1 cellular context compared by ENCODE assay signal in the genomic region with DNA sequence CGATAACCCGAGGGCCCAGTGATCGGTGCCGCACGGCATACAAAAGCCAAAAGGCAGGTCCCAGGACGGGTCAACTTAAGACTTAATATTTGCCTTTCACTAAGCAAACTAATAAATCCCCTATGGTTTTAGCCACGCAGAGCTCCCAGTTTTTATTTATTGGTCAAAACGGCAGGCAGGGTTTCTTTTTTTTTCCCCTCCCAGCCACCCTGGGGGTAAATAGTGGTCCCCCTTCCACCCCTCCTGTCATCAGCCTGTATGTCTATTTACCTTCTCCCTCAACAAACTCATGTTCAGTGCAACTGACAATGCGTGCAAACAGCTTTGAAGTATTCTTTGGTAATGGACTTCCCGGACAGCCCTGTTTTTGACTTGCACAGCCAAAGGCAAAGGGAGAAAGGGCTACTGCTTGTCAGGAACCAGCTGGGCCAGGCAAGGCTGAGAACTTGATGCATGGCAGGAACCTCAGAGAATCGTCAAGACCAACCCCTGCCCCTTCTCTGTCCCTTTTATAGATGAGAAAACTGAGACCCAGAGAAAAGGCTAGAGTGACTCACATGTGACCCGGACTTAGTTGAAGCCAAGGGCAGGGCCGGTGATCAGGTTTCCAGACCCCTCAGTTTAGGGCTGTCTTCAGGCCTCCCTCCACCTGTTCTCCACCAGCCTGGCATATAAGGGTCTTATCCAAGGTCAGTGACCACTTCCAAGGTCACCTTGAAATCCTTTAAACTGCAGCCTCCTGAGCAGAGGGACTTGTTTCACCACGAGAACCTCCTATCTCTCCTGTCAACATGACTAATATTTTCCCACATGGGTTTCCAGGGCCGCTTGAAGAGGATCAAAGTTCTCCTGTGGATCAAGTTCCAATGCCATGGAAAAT.
TF ChIP-seq lines count a peak whose summit lies in the region.

No MANE protein-coding gene starts in this region.

TF ChIP-seq in HepG2, 621 proteins besides CTCF, POLR2A, EP300 and RAD21 (continued from another document and continues in another):
- no peak for TF ChIP-seq ZNF451 (CRISPR knock-in tag; IDR thresholded peaks at IDR 0.05)
- TF ChIP-seq, protein P1, sequence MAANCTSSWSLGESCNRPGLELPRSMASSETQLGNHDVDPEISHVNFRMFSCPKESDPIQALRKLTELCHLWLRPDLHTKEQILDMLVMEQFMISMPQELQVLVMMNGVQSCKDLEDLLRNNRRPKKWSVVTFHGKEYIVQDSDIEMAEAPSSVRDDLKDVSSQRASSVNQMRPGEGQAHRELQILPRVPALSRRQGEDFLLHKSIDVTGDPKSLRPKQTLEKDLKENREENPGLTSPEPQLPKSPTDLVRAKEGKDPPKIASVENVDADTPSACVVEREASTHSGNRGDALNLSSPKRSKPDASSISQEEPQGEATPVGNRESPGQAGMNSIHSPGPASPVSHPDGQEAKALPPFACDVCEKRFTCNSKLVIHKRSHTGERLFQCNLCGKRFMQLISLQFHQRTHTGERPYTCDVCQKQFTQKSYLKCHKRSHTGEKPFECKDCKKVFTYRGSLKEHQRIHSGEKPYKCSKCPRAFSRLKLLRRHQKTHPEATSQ (CRISPR knock-in tag; IDR thresholded peaks at IDR 0.05; ENCODE audit: borderline replicate concordance), result no peak
- TF ChIP-seq MED13 (CRISPR knock-in tag; IDR thresholded peaks at IDR 0.05), result peak; percentile 98
- TF ChIP-seq, protein P2, sequence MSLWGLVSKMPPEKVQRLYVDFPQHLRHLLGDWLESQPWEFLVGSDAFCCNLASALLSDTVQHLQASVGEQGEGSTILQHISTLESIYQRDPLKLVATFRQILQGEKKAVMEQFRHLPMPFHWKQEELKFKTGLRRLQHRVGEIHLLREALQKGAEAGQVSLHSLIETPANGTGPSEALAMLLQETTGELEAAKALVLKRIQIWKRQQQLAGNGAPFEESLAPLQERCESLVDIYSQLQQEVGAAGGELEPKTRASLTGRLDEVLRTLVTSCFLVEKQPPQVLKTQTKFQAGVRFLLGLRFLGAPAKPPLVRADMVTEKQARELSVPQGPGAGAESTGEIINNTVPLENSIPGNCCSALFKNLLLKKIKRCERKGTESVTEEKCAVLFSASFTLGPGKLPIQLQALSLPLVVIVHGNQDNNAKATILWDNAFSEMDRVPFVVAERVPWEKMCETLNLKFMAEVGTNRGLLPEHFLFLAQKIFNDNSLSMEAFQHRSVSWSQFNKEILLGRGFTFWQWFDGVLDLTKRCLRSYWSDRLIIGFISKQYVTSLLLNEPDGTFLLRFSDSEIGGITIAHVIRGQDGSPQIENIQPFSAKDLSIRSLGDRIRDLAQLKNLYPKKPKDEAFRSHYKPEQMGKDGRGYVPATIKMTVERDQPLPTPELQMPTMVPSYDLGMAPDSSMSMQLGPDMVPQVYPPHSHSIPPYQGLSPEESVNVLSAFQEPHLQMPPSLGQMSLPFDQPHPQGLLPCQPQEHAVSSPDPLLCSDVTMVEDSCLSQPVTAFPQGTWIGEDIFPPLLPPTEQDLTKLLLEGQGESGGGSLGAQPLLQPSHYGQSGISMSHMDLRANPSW (CRISPR knock-in tag; IDR thresholded peaks at IDR 0.05; ENCODE audit: borderline replicate concordance), result no peak; the same call in 1 of the 2 replicates
- TF ChIP-seq RNF2 (conservative IDR thresholded peaks at IDR 0.05; ENCODE audit: low read depth), result peak; percentile 68; the same call in 1 of the 2 replicates
- TF ChIP-seq, protein P3, sequence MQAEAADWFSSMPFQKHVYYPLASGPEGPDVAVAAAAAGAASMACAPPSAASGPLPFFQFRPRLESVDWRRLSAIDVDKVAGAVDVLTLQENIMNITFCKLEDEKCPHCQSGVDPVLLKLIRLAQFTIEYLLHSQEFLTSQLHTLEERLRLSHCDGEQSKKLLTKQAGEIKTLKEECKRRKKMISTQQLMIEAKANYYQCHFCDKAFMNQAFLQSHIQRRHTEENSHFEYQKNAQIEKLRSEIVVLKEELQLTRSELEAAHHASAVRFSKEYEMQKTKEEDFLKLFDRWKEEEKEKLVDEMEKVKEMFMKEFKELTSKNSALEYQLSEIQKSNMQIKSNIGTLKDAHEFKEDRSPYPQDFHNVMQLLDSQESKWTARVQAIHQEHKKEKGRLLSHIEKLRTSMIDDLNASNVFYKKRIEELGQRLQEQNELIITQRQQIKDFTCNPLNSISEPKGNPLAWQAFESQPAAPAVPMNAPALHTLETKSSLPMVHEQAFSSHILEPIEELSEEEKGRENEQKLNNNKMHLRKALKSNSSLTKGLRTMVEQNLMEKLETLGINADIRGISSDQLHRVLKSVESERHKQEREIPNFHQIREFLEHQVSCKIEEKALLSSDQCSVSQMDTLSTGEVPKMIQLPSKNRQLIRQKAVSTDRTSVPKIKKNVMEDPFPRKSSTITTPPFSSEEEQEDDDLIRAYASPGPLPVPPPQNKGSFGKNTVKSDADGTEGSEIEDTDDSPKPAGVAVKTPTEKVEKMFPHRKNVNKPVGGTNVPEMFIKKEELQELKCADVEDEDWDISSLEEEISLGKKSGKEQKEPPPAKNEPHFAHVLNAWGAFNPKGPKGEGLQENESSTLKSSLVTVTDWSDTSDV (CRISPR knock-in tag; IDR thresholded peaks at IDR 0.05), result no peak
- TF ChIP-seq, protein P4, sequence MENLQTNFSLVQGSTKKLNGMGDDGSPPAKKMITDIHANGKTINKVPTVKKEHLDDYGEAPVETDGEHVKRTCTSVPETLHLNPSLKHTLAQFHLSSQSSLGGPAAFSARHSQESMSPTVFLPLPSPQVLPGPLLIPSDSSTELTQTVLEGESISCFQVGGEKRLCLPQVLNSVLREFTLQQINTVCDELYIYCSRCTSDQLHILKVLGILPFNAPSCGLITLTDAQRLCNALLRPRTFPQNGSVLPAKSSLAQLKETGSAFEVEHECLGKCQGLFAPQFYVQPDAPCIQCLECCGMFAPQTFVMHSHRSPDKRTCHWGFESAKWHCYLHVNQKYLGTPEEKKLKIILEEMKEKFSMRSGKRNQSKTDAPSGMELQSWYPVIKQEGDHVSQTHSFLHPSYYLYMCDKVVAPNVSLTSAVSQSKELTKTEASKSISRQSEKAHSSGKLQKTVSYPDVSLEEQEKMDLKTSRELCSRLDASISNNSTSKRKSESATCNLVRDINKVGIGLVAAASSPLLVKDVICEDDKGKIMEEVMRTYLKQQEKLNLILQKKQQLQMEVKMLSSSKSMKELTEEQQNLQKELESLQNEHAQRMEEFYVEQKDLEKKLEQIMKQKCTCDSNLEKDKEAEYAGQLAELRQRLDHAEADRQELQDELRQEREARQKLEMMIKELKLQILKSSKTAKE (CRISPR knock-in tag; IDR thresholded peaks at IDR 0.05; ENCODE audit: borderline replicate concordance), result peak; percentile 97
- no peak for TF ChIP-seq ZFP41 (CRISPR knock-in tag; IDR thresholded peaks at IDR 0.05; ENCODE audit: borderline replicate concordance)
- no peak for TF ChIP-seq ZNF713 (CRISPR knock-in tag; IDR thresholded peaks at IDR 0.05)
- TF ChIP-seq, protein P5, sequence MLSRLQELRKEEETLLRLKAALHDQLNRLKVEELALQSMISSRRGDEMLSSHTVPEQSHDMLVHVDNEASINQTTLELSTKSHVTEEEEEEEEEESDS (CRISPR knock-in tag; IDR thresholded peaks at IDR 0.05; ENCODE audit: borderline replicate concordance), result 0 out of 2 replicates have a peak, but pooled peaks have one; percentile 17
- TF ChIP-seq, protein P6, sequence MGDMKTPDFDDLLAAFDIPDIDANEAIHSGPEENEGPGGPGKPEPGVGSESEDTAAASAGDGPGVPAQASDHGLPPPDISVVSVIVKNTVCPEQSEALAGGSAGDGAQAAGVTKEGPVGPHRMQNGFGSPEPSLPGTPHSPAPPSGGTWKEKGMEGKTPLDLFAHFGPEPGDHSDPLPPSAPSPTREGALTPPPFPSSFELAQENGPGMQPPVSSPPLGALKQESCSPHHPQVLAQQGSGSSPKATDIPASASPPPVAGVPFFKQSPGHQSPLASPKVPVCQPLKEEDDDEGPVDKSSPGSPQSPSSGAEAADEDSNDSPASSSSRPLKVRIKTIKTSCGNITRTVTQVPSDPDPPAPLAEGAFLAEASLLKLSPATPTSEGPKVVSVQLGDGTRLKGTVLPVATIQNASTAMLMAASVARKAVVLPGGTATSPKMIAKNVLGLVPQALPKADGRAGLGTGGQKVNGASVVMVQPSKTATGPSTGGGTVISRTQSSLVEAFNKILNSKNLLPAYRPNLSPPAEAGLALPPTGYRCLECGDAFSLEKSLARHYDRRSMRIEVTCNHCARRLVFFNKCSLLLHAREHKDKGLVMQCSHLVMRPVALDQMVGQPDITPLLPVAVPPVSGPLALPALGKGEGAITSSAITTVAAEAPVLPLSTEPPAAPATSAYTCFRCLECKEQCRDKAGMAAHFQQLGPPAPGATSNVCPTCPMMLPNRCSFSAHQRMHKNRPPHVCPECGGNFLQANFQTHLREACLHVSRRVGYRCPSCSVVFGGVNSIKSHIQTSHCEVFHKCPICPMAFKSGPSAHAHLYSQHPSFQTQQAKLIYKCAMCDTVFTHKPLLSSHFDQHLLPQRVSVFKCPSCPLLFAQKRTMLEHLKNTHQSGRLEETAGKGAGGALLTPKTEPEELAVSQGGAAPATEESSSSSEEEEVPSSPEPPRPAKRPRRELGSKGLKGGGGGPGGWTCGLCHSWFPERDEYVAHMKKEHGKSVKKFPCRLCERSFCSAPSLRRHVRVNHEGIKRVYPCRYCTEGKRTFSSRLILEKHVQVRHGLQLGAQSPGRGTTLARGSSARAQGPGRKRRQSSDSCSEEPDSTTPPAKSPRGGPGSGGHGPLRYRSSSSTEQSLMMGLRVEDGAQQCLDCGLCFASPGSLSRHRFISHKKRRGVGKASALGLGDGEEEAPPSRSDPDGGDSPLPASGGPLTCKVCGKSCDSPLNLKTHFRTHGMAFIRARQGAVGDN (CRISPR knock-in tag; IDR thresholded peaks at IDR 0.05), result peak; percentile 46; the same call in 1 of the 2 replicates
- TF ChIP-seq, protein P7, sequence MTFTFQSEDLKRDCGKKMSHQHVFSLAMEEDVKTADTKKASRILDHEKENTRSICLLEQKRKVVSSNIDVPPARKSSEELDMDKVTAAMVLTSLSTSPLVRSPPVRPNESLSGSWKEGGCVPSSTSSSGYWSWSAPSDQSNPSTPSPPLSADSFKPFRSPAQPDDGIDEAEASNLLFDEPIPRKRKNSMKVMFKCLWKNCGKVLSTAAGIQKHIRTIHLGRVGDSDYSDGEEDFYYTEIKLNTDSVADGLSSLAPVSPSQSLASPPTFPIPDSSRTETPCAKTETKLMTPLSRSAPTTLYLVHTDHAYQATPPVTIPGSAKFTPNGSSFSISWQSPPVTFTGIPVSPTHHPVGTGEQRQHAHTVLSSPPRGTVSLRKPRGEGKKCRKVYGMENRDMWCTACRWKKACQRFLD (CRISPR knock-in tag; IDR thresholded peaks at IDR 0.05; ENCODE audit: borderline replicate concordance), result no peak
- TF ChIP-seq REPIN1 (CRISPR knock-in tag; IDR thresholded peaks at IDR 0.05; ENCODE audit: borderline replicate concordance, low read depth), result peak; percentile 83; the same call in 1 of the 2 replicates
- no peak; the same call in 1 of the 2 replicates for TF ChIP-seq TP53 (CRISPR knock-in tag; conservative IDR thresholded peaks at IDR 0.05)
- TF ChIP-seq ISX (CRISPR knock-in tag; conservative IDR thresholded peaks at IDR 0.05), result no peak
- peak; percentile 98 for TF ChIP-seq FOXJ3 (CRISPR knock-in tag; IDR thresholded peaks at IDR 0.05; ENCODE audit: borderline replicate concordance)
- TF ChIP-seq, protein P8, sequence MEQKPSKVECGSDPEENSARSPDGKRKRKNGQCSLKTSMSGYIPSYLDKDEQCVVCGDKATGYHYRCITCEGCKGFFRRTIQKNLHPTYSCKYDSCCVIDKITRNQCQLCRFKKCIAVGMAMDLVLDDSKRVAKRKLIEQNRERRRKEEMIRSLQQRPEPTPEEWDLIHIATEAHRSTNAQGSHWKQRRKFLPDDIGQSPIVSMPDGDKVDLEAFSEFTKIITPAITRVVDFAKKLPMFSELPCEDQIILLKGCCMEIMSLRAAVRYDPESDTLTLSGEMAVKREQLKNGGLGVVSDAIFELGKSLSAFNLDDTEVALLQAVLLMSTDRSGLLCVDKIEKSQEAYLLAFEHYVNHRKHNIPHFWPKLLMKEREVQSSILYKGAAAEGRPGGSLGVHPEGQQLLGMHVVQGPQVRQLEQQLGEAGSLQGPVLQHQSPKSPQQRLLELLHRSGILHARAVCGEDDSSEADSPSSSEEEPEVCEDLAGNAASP (CRISPR knock-in tag; IDR thresholded peaks at IDR 0.05; ENCODE audit: borderline replicate concordance), result peak; percentile 93
- no peak for TF ChIP-seq ZNF232 (CRISPR knock-in tag; IDR thresholded peaks at IDR 0.05; ENCODE audit: borderline replicate concordance)
- TF ChIP-seq, protein P9, sequence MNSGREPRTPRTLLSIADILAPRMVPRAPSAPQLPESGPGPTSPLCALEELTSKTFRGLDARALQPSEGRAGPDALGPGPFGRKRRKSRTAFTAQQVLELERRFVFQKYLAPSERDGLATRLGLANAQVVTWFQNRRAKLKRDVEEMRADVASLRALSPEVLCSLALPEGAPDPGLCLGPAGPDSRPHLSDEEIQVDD (CRISPR knock-in tag; IDR thresholded peaks at IDR 0.05; ENCODE audit: borderline replicate concordance), result no peak
- TF ChIP-seq, protein P10, sequence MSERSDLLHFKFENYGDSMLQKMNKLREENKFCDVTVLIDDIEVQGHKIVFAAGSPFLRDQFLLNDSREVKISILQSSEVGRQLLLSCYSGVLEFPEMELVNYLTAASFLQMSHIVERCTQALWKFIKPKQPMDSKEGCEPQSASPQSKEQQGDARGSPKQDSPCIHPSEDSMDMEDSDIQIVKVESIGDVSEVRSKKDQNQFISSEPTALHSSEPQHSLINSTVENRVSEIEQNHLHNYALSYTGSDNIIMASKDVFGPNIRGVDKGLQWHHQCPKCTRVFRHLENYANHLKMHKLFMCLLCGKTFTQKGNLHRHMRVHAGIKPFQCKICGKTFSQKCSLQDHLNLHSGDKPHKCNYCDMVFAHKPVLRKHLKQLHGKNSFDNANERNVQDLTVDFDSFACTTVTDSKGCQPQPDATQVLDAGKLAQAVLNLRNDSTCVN (CRISPR knock-in tag; IDR thresholded peaks at IDR 0.05; ENCODE audit: borderline replicate concordance), result peak; percentile 4; the same call in 1 of the 2 replicates
- no peak; the same call in 1 of the 2 replicates for TF ChIP-seq EED (CRISPR knock-in tag; IDR thresholded peaks at IDR 0.05)
- no peak for TF ChIP-seq SMARCE1 (IDR thresholded peaks at IDR 0.05; ENCODE audit: borderline replicate concordance)
- peak; percentile 95 for TF ChIP-seq BCL6 (CRISPR knock-in tag; IDR thresholded peaks at IDR 0.05)
- peak; percentile 19; the same call in 1 of the 2 replicates for TF ChIP-seq ZNF7 (CRISPR knock-in tag; IDR thresholded peaks at IDR 0.05)
- 0 out of 2 replicates have a peak, but pooled peaks have one; percentile 29 for TF ChIP-seq GTF2F1 (IDR thresholded peaks at IDR 0.05; ENCODE audit: low read length)
- no peak; the same call in 1 of the 2 replicates for TF ChIP-seq ZNF160 (CRISPR knock-in tag; IDR thresholded peaks at IDR 0.05)
- TF ChIP-seq ZNF720 (CRISPR knock-in tag; IDR thresholded peaks at IDR 0.05), result no peak; the same call in 1 of the 2 replicates
- TF ChIP-seq PAWR (CRISPR knock-in tag; IDR thresholded peaks at IDR 0.05; ENCODE audit: borderline replicate concordance), result no peak
- TF ChIP-seq HMG20A (CRISPR knock-in tag; IDR thresholded peaks at IDR 0.05; ENCODE audit: borderline replicate concordance), result peak; percentile 97
- peak; percentile 33; the same call in 1 of the 2 replicates for TF ChIP-seq PHF20 (CRISPR knock-in tag; IDR thresholded peaks at IDR 0.05)
- peak; percentile 40; the same call in 1 of the 2 replicates for TF ChIP-seq LCORL (IDR thresholded peaks at IDR 0.05)
- TF ChIP-seq LCORL (CRISPR knock-in tag; IDR thresholded peaks at IDR 0.05), result peak; percentile 98
- no peak for TF ChIP-seq YEATS4 (CRISPR knock-in tag; IDR thresholded peaks at IDR 0.05; ENCODE audit: borderline replicate concordance)
- TF ChIP-seq ZNF558 (CRISPR knock-in tag; IDR thresholded peaks at IDR 0.05; ENCODE audit: borderline replicate concordance), result peak; percentile 93; the same call in 1 of the 2 replicates
